8 cellular contexts compared by ENCODE assay signal in genomic region chr9:131608469-131609115, GRCh38.
DNase-seq lines count a peak whose midpoint lies in the region; ATAC-seq, FAIRE-seq and TF ChIP-seq lines count a peak whose summit lies in the region.

No MANE protein-coding gene starts in this region.

- no peak overlapping the region for H3K27ac Mint-ChIP-seq in activated CD8-positive, alpha-beta memory T cell treated with anti-CD3 and anti-CD28 coated beads, Interleukin-2, amount 10 ng/mL, durations not matched to agents 7 days and 5 days

- H3K36me3 Mint-ChIP-seq in activated CD8-positive, alpha-beta memory T cell treated with anti-CD3 and anti-CD28 coated beads, Interleukin-2, amount 10 ng/mL, durations not matched to agents 7 days and 5 days = peaks cover 29% of the 10 kb centered on the region

- no peak overlapping the region for H4K91ac ChIP-seq in neuronal stem cell (ENCODE audit: low read depth, low read length, poor library complexity)

- WGBS in neuronal stem cell (ENCODE audit: extremely low coverage in 2 of 2, insufficient read length in 2 of 2, insufficient replicate concordance in 1 of 2), 2 donors = no CpG with 5 or more reads among the region's 13 CpGs

- peak overlapping the region; percentile 27 for H2BK12ac ChIP-seq in neuronal stem cell (ENCODE audit: low read length)

- H3K36me3 ChIP-seq in SK-N-MC (ENCODE audit: insufficient read depth, low read length) (no peaks in the 10 kb centered on the region), neuronal stem cell (replicated peaks in 1 of 2; ENCODE audit: control insufficient read depth in 2 of 2, insufficient read depth in 2 of 2, low read length in 2 of 2) (peaks cover 0 to 44% of the 10 kb centered on the region in 2 donors)

- H4K8ac ChIP-seq in neuronal stem cell (ENCODE audit: low read depth, low read length) = no peak overlapping the region

- peak overlapping the region; percentile 7 for H2BK15ac ChIP-seq in neuronal stem cell (ENCODE audit: low read length)

- CTCF ChIA-PET in activated CD8-positive, alpha-beta memory T cell treated with anti-CD3 and anti-CD28 coated beads, Interleukin-2, amount 10 ng/mL, durations not matched to agents 7 days and 5 days (lab: Charles Lee) = no interaction called here

- H3K4me3 ChIP-seq in SK-N-MC (0 out of 2 replicates have a peak overlapping the region, but pooled peaks have one; percentile 43), fibroblast of mammary gland (ENCODE audit: control insufficient read depth, low read depth, low read length) (no peak overlapping the region), neuronal stem cell (ENCODE audit: low read length in 2 of 2) (no peak overlapping the region)

- H3K18ac ChIP-seq in neuronal stem cell (ENCODE audit: low read length) = peak overlapping the region; percentile 81

- H2AFZ ChIP-seq in neuronal stem cell (ENCODE audit: low read length) = no peak overlapping the region

- no peak for TF ChIP-seq POLR2A in GM12891 (IDR thresholded peaks at IDR 0.05; ENCODE audit: low read depth, low read length)

- H3K4ac ChIP-seq in neuronal stem cell (ENCODE audit: low read length) = no peak overlapping the region

- FAIRE-seq in GM12891 (lab: Jason Lieb, UNC) = no peak

- no peaks in the 10 kb centered on the region for H3K79me1 ChIP-seq in neuronal stem cell (ENCODE audit: low read depth, low read length)

- no peak overlapping the region for H3K9ac ChIP-seq in SK-N-MC (ENCODE audit: insufficient read length)
- H3K9ac ChIP-seq in neuronal stem cell (ENCODE audit: low read depth, low read length, poor library complexity) = no peak overlapping the region

- peaks cover 4 to 24% of the 10 kb centered on the region in 2 donors for H3K4me1 ChIP-seq in neuronal stem cell (ENCODE audit: control insufficient read depth in 2 of 2, insufficient read depth in 1 of 2, low read depth in 1 of 2, low read length in 2 of 2)

- H3K14ac ChIP-seq in neuronal stem cell (ENCODE audit: low read length) = no peak overlapping the region

- H3K9me3 ChIP-seq in SK-N-MC (ENCODE audit: low read depth, low read length) (no peaks in the 10 kb centered on the region), neuronal stem cell (replicated peaks in 1 of 2; ENCODE audit: control insufficient read depth in 2 of 2, insufficient read depth in 1 of 2, low read depth in 1 of 2, low read length in 2 of 2) (no peaks in the 10 kb centered on the region)

- H3K27me3 Mint-ChIP-seq in activated CD8-positive, alpha-beta memory T cell treated with anti-CD3 and anti-CD28 coated beads, Interleukin-2, amount 10 ng/mL, durations not matched to agents 7 days and 5 days = no peaks in the 10 kb centered on the region

- H3K27ac ChIP-seq in SK-N-MC (peak overlapping the region; percentile 57; the same call in 1 of the 2 replicates), neuronal stem cell (replicated peaks; ENCODE audit: low read length) (peak overlapping the region; percentile 79)

- no peak for TF ChIP-seq CTCF in fibroblast of mammary gland (conservative IDR thresholded peaks at IDR 0.05; ENCODE audit: control insufficient read depth, insufficient read depth, low read depth, low read length)

- H2AK5ac ChIP-seq in neuronal stem cell (ENCODE audit: low read depth, low read length) = peak overlapping the region; percentile 31

- H2BK5ac ChIP-seq in neuronal stem cell (ENCODE audit: low read length) = no peak overlapping the region

- no peaks in the 10 kb centered on the region for H3K9me3 Mint-ChIP-seq in activated CD8-positive, alpha-beta memory T cell treated with anti-CD3 and anti-CD28 coated beads, Interleukin-2, amount 10 ng/mL, durations not matched to agents 7 days and 5 days (ENCODE audit: low read depth)

- no peak for ATAC-seq in activated CD8-positive, alpha-beta memory T cell treated with anti-CD3 and anti-CD28 coated beads, Interleukin-2, amount 10 ng/mL, durations not matched to agents 7 days and 5 days
- ATAC-seq in HG03432 (IDR thresholded peaks at IDR 0.05; ENCODE audit: unreplicated experiment) = no peak

- H3K4me3 Mint-ChIP-seq in activated CD8-positive, alpha-beta memory T cell treated with anti-CD3 and anti-CD28 coated beads, Interleukin-2, amount 10 ng/mL, durations not matched to agents 7 days and 5 days = no peak overlapping the region

- no peak overlapping the region for H3K23ac ChIP-seq in neuronal stem cell (ENCODE audit: low read depth, low read length, poor library complexity)

- no peaks in the 10 kb centered on the region for H3K27me3 ChIP-seq in neuronal stem cell (ENCODE audit: control insufficient read depth in 3 of 3, insufficient read depth in 3 of 3, low read depth in 1 of 3, low read length in 3 of 3)

- H2BK120ac ChIP-seq in neuronal stem cell (ENCODE audit: low read depth, low read length) = no peak overlapping the region

- H3K4me2 ChIP-seq in neuronal stem cell (ENCODE audit: insufficient read depth, low read length, poor library complexity, severe bottlenecking) = no peak overlapping the region

- H3K4me1 Mint-ChIP-seq in activated CD8-positive, alpha-beta memory T cell treated with anti-CD3 and anti-CD28 coated beads, Interleukin-2, amount 10 ng/mL, durations not matched to agents 7 days and 5 days = no peaks in the 10 kb centered on the region

- DNase-seq in COLO829 (ENCODE audit: low spot score) (peak; percentile 26), SK-N-MC (ENCODE audit: low read depth, low spot score) (no peak), fibroblast of mammary gland (ENCODE audit: low read depth) (peak; percentile 70), neuronal stem cell (ENCODE audit: low spot score) (peak; percentile 52), NCI-H187 treated with DMSO at 0.1 percent for 48 hours (lab: John Stamatoyannopoulos, UW) (no peak), GM12891 (ENCODE audit: insufficient read length, low spot score) (no peak)
- DNase-seq in activated CD8-positive, alpha-beta memory T cell treated with anti-CD3 and anti-CD28 coated beads, Interleukin-2, amount 10 ng/mL, durations not matched to agents 7 days and 5 days = no peak

TF ChIP-seq in GM12891, 5 proteins besides CTCF, POLR2A, EP300 and RAD21:
- TF ChIP-seq POU2F2 (IDR thresholded peaks at IDR 0.05; ENCODE audit: low read depth, low read length) (no peak), TAF1 (IDR thresholded peaks at IDR 0.05; ENCODE audit: low read depth, low read length) (no peak), SPI1 (IDR thresholded peaks at IDR 0.05; ENCODE audit: low read depth, low read length) (no peak), POLR2AphosphoS5 (IDR thresholded peaks at IDR 0.05; ENCODE audit: low read depth, low read length) (no peak), PAX5 (IDR thresholded peaks at IDR 0.05; ENCODE audit: insufficient read depth, low read length, severe bottlenecking) (no peak)

Comparison
In these comparisons a context has a peak if more than half of its experiments do, and no peak if none do; other contexts are left out.
1. DNase-seq: peak in COLO829 (single experiment), fibroblast of mammary gland (single experiment) and neuronal stem cell (single experiment); none in SK-N-MC (single experiment), NCI-H187 treated with DMSO at 0.1 percent for 48 hours (single experiment), activated CD8-positive, alpha-beta memory T cell treated with anti-CD3 and anti-CD28 coated beads, Interleukin-2, amount 10 ng/mL, durations not matched to agents 7 days and 5 days (single experiment) and GM12891 (single experiment).